ENCODE assay signal across 8 cellular contexts in the genomic region with DNA sequence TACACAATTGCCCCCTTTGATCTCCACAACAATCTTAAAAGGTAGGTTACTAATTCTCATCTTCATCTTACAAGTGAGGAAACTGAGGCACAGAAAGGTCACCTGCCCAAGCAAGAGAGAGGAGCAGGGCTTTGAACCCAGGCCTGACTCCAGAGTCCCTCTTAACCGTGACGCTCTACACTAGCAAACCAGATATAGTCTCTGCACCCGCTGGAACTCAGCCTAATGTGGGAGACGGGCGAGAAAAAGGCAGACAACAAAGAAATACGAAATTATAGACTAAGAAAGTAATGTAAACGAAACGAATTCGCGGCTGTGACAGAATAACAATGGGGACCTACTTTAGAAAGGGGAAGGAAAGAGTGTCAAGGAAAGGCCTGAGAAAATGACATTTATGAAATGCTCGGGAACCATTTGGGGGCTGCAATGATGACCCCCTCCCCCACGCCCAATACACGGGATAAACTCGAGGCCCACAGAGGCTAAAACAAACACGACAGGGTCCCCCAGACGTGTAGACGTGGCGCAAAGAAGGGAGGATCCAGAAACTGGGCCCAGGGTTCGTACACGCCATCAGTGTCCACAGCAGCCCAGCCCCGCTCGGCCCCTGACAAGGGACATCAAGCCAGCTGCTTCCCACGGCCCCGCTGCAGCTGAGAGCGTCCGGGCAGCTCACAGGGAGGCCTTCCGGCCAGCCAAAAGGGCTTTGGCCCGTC. TPM values are rescaled to one million over a fixed set of nuclear protein-coding genes. Genes with fewer than 3 reads are reported as not detected.
DNase-seq lines count a peak whose midpoint lies in the region; ATAC-seq, FAIRE-seq and TF ChIP-seq lines count a peak whose summit lies in the region.

No MANE protein-coding gene starts in this region.

- H3K9me3 ChIP-seq in keratinocyte (ENCODE audit: control insufficient read depth, low read depth, low read length): no peaks in the 10 kb centered on the region

- H3K4me3 ChIP-seq in LNCaP clone FGC (ENCODE audit: low read depth, low read length) (peak overlapping the region; percentile 81), keratinocyte (ENCODE audit: control insufficient read depth in 2 of 3, extremely low read depth in 1 of 3, insufficient read depth in 2 of 3, low read depth in 1 of 3, low read length in 3 of 3) (peak overlapping the region; percentile 71 to 94 (median 90))

- no peaks in the 10 kb centered on the region for H3K27me3 ChIP-seq in keratinocyte (ENCODE audit: control insufficient read depth, extremely low read depth, insufficient read depth, low read length)

- H3K4me1 ChIP-seq in keratinocyte (ENCODE audit: control insufficient read depth, extremely low read depth, insufficient read depth, low read length): peaks cover 25% of the 10 kb centered on the region

- DNase-seq in ELR (ENCODE audit: low read depth): peak; percentile 47
- DNase-seq in LNCaP clone FGC (ENCODE audit: low read depth): no peak
- peak; percentile 45 for DNase-seq in astrocyte of the hippocampus (ENCODE audit: low read depth, low spot score)
- no peak for DNase-seq in keratinocyte (ENCODE audit: low read depth, low spot score)
- DNase-seq in stimulated activated naive CD8-positive, alpha-beta T cell treated with anti-CD3 and anti-CD28 coated beads, Interleukin-15, Interleukin-2, amounts not matched to agents 100 U/mL and 50 U/mL, for 24 hours: no peak
- DNase-seq in ACHN: no peak
- no peak for DNase-seq in SHP77 treated with DMSO at 0.1 percent for 48 hours (lab: John Stamatoyannopoulos, UW)

- peak overlapping the region; percentile 90 for H3K9ac ChIP-seq in keratinocyte (ENCODE audit: control insufficient read depth, extremely low read depth, insufficient read depth, low read length)

- peak overlapping the region; percentile 58 for H2AFZ ChIP-seq in keratinocyte (ENCODE audit: control insufficient read depth, low read length)

- dilution Hi-C loops in keratinocyte (cut with MboI; ENCODE audit: extremely low pct_ligation_motif_present, low sequenced_read_pairs): no loop called here

- peaks cover 0 to 9% of the 10 kb centered on the region in 2 experiments for H3K36me3 ChIP-seq in keratinocyte (ENCODE audit: control insufficient read depth in 2 of 2, extremely low read depth in 1 of 2, insufficient read depth in 2 of 2, low read length in 2 of 2)

- FAIRE-seq in keratinocyte (lab: Jason Lieb, UNC): no peak

- peaks cover 52% of the 10 kb centered on the region for H3K79me2 ChIP-seq in keratinocyte (ENCODE audit: control insufficient read depth, insufficient read depth, low read length)

- peak; percentile 24 for ATAC-seq in GM21619 (IDR thresholded peaks at IDR 0.05; ENCODE audit: unreplicated experiment)
- ATAC-seq in stimulated activated naive CD8-positive, alpha-beta T cell treated with anti-CD3 and anti-CD28 coated beads, Interleukin-15, Interleukin-2, amounts not matched to agents 100 U/mL and 50 U/mL, for 24 hours: peak; percentile 0

- H3K4me2 ChIP-seq in keratinocyte (ENCODE audit: control insufficient read depth, extremely low read depth, insufficient read depth, low read depth, low read length): peak overlapping the region; percentile 92

- peaks cover 9% of the 10 kb centered on the region for H4K20me1 ChIP-seq in keratinocyte (ENCODE audit: control insufficient read depth, extremely low read depth, insufficient read depth, low read length)

- in situ Hi-C loops in ACHN (cut with HindIII; ENCODE audit: low pct_ligation_motif_present, low pct_unique_long_range_greater_than_20kb, low sequenced_read_pairs): no loop called here

- H3K27ac ChIP-seq in keratinocyte (ENCODE audit: control insufficient read depth, insufficient read depth, low read length): peak overlapping the region; percentile 76

- TF ChIP-seq CTCF in LNCaP clone FGC (IDR thresholded peaks at IDR 0.05; ENCODE audit: control insufficient read depth, extremely low read depth, insufficient read depth) (no peak), keratinocyte (optimal IDR thresholded peaks at IDR 0.05 in 1 of 3, IDR thresholded peaks at IDR 0.05 in 1 of 3, conservative IDR thresholded peaks at IDR 0.05 in 1 of 3; ENCODE audit: extremely low read depth in 1 of 3, insufficient read depth in 2 of 3, low read length in 3 of 3) (no peak)

- no peaks in the 10 kb centered on the region for H3K9me1 ChIP-seq in keratinocyte (ENCODE audit: control insufficient read depth, extremely low read depth, insufficient read depth, low read length)

RNA-seq across cellular contexts. Expression of gene TRPC4AP, which starts 0.6 kb away (rescaled TPM):
- polyA plus RNA-seq in keratinocyte: 53.9 to 69.1 TPM (median 64.8 TPM) in 3 replicates
- polyA plus RNA-seq in keratinocyte (2011; ENCODE audit: low read depth): 16.5 TPM
- 54.4 and 60.1 TPM in 2 replicates for polyA plus RNA-seq in keratinocyte (2011; cell fraction: cytosol; rRNA removed)
- 91.6 and 104 TPM in 2 replicates for polyA plus RNA-seq in keratinocyte (2011; cell fraction: nucleus; rRNA removed)
- polyA plus RNA-seq in keratinocyte (2012; ENCODE audit: low replicate concordance): 36.9 and 46.7 TPM in 2 replicates
- 70.9 to 93.7 TPM (median 77.5 TPM) in 3 replicates for polyA minus RNA-seq in keratinocyte
- polyA minus RNA-seq in keratinocyte (2011; cell fraction: cytosol; rRNA and poly(A)+ RNA removed): 58.5 TPM
- polyA minus RNA-seq in keratinocyte (2011; cell fraction: nucleus; rRNA and poly(A)+ RNA removed): 52.5 and 75.2 TPM in 2 replicates

RNA-seq across cellular contexts. Expression of gene EDEM2, which starts 55.2 kb away (rescaled TPM):
- 11.0 to 22.6 TPM (median 15.4 TPM) in 3 replicates for polyA plus RNA-seq in keratinocyte
- 3.5 TPM for polyA plus RNA-seq in keratinocyte (2011; ENCODE audit: low read depth)
- 12.8 and 13.4 TPM in 2 replicates for polyA plus RNA-seq in keratinocyte (2011; cell fraction: cytosol; rRNA removed)
- 22.4 and 26.5 TPM in 2 replicates for polyA plus RNA-seq in keratinocyte (2011; cell fraction: nucleus; rRNA removed)
- polyA plus RNA-seq in keratinocyte (2012; ENCODE audit: low replicate concordance): 13.2 and 21.1 TPM in 2 replicates
- 11.7 to 15.7 TPM (median 13.6 TPM) in 3 replicates for polyA minus RNA-seq in keratinocyte
- polyA minus RNA-seq in keratinocyte (2011; cell fraction: cytosol; rRNA and poly(A)+ RNA removed): 12.1 TPM
- polyA minus RNA-seq in keratinocyte (2011; cell fraction: nucleus; rRNA and poly(A)+ RNA removed): 7.1 and 12.6 TPM in 2 replicates

Comparison
In these comparisons a context has a peak if more than half of its experiments do, and no peak if none do; other contexts are left out.
1. DNase-seq: peak in ELR (single experiment) and astrocyte of the hippocampus (single experiment); none in LNCaP clone FGC (single experiment), keratinocyte (single experiment), stimulated activated naive CD8-positive, alpha-beta T cell treated with anti-CD3 and anti-CD28 coated beads, Interleukin-15, Interleukin-2, amounts not matched to agents 100 U/mL and 50 U/mL, for 24 hours (single experiment), ACHN (single experiment) and SHP77 treated with DMSO at 0.1 percent for 48 hours (single experiment).